Comparison of ENCODE assay signal across 8 cellular contexts in the genomic region with DNA sequence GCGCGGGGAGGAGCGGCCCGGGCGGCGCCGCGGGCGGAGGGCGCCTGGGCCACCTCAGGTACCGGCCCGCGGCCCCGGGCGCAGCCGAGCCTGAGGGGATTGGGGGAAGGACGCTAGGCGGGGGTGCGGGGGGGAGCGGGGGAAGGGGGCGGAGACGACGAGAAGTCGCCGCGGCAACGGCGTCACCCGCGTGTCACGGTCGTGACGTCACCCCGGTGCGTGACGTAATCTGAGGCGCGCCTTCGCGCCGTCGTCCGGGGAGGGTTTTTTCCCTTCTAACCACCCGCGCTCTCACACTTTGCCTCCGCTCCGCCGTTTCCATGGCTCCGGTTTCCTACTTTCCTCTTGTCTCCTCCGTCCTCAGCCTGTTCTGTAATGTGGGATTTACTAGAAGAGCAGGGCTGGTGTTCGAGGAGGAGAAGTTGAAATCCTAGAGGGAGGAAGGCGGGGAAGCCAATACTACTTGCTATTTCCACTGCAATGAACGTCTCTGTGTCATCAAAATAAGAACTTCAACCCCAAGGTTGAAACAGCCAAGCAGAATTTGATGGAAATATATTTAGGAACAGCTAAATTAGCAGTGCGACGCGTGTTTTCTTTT. TPM values are rescaled to one million over a fixed set of nuclear protein-coding genes. Genes with fewer than 3 reads are reported as not detected.
DNase-seq lines count a peak whose midpoint lies in the region; ATAC-seq and TF ChIP-seq lines count a peak whose summit lies in the region.

A gene (minus strand): TSS at position 109 of the 601 bp plus-strand sequence. CDS start 226 bp downstream, outside the sequence.

- H3K4me3 ChIP-seq in DOHH2 (ENCODE audit: low read length) (peak within 1 kb of the TSS; percentile 92), LNCaP clone FGC (ENCODE audit: low read depth, low read length) (peak within 1 kb of the TSS; percentile 94), fibroblast of mammary gland (ENCODE audit: control insufficient read depth, low read depth, low read length) (peak within 1 kb of the TSS; percentile 87)

- peaks cover 8% of the 10 kb centered on the region for H3K4me1 Mint-ChIP-seq in activated T-helper 2 cell treated with anti-CD3 and anti-CD28 coated beads, Interferon-gamma antibody, Interleukin-2, Interleukin-4, amounts not matched to agents 10 μg/mL and 5 μg/mL and 100 μg/mL, durations not matched to agents 14 hours and 24 hours and 36 hours (ENCODE audit: low read depth)
- H3K4me1 Mint-ChIP-seq in naive thymus-derived CD8-positive, alpha-beta T cell, result peaks cover 9 to 20% (median 16%) of the 10 kb centered on the region in 4 donors
- H3K4me1 Mint-ChIP-seq in stimulated activated naive B cell treated with anti-CD40 and anti-IgM and Interleukin-4, amounts not matched to agents 10 μg/mL and 1 μg/mL and 100 μg/mL, for 72 hours, result peaks cover 8 to 14% of the 10 kb centered on the region in 2 donors

- H3K27me3 Mint-ChIP-seq in activated T-helper 2 cell treated with anti-CD3 and anti-CD28 coated beads, Interferon-gamma antibody, Interleukin-2, Interleukin-4, amounts not matched to agents 10 μg/mL and 5 μg/mL and 100 μg/mL, durations not matched to agents 14 hours and 24 hours and 36 hours (ENCODE audit: low read depth), result peaks cover 9% of the 10 kb centered on the region
- H3K27me3 Mint-ChIP-seq in naive thymus-derived CD8-positive, alpha-beta T cell, result no peaks in the 10 kb centered on the region
- H3K27me3 Mint-ChIP-seq in stimulated activated naive B cell treated with anti-CD40 and anti-IgM and Interleukin-4, amounts not matched to agents 10 μg/mL and 1 μg/mL and 100 μg/mL, for 72 hours, result no peaks in the 10 kb centered on the region

- peaks cover 49% of the 10 kb centered on the region for H3K79me2 ChIP-seq in DOHH2 (ENCODE audit: control insufficient read depth, low read length)

- H3K36me3 ChIP-seq in DOHH2 (ENCODE audit: control insufficient read depth, low read length), result peaks cover 7% of the 10 kb centered on the region

- no peaks in the 10 kb centered on the region for H3K9me3 ChIP-seq in DOHH2 (ENCODE audit: control insufficient read depth, insufficient read depth, low read length)

- peak within 1 kb of the TSS; percentile 98 for H3K27ac Mint-ChIP-seq in activated T-helper 2 cell treated with anti-CD3 and anti-CD28 coated beads, Interferon-gamma antibody, Interleukin-2, Interleukin-4, amounts not matched to agents 10 μg/mL and 5 μg/mL and 100 μg/mL, durations not matched to agents 14 hours and 24 hours and 36 hours
- peak within 1 kb of the TSS in 9 of 10 donors; percentile 93 to 100 (median 98) for H3K27ac Mint-ChIP-seq in naive thymus-derived CD8-positive, alpha-beta T cell
- peak within 1 kb of the TSS; percentile 100 for H3K27ac Mint-ChIP-seq in stimulated activated naive B cell treated with anti-CD40 and anti-IgM and Interleukin-4, amounts not matched to agents 10 μg/mL and 1 μg/mL and 100 μg/mL, for 72 hours

- POLR2A ChIA-PET in naive thymus-derived CD8-positive, alpha-beta T cell (lab: Charles Lee), result interaction anchor here (0.6 to 2.8 kb wide), 9 partner anchors 11 to 813 kb away, joined by 3 to 19 read pairs (median 3); a partner anchor contains a TSS

- no peaks in the 10 kb centered on the region for H3K9me3 Mint-ChIP-seq in activated T-helper 2 cell treated with anti-CD3 and anti-CD28 coated beads, Interferon-gamma antibody, Interleukin-2, Interleukin-4, amounts not matched to agents 10 μg/mL and 5 μg/mL and 100 μg/mL, durations not matched to agents 14 hours and 24 hours and 36 hours
- H3K9me3 Mint-ChIP-seq in naive thymus-derived CD8-positive, alpha-beta T cell, result peaks cover 0 to 10% (median 0%) of the 10 kb centered on the region in 9 donors
- H3K9me3 Mint-ChIP-seq in stimulated activated naive B cell treated with anti-CD40 and anti-IgM and Interleukin-4, amounts not matched to agents 10 μg/mL and 1 μg/mL and 100 μg/mL, for 72 hours, result no peaks in the 10 kb centered on the region

- H4K20me1 ChIP-seq in DOHH2 (ENCODE audit: control insufficient read depth, insufficient read depth, low read depth, low read length), result peaks cover 14% of the 10 kb centered on the region; the same call in 1 of the 2 replicates

- peak within 1 kb of the TSS; percentile 95 for H3K4me2 ChIP-seq in DOHH2 (ENCODE audit: low read length)

- H3F3A ChIP-seq in DOHH2 (ENCODE audit: control insufficient read depth, insufficient read depth), result peaks cover 3% of the 10 kb centered on the region; the same call in 1 of the 2 replicates

- ATAC-seq in naive thymus-derived CD8-positive, alpha-beta T cell, result peak; percentile 64 to 67
- ATAC-seq in stimulated activated naive B cell treated with anti-CD40 and anti-IgM and Interleukin-4, amounts not matched to agents 10 μg/mL and 1 μg/mL and 100 μg/mL, for 72 hours (replicated peaks), result peak; percentile 52 to 63

- H3K36me3 Mint-ChIP-seq in activated T-helper 2 cell treated with anti-CD3 and anti-CD28 coated beads, Interferon-gamma antibody, Interleukin-2, Interleukin-4, amounts not matched to agents 10 μg/mL and 5 μg/mL and 100 μg/mL, durations not matched to agents 14 hours and 24 hours and 36 hours (ENCODE audit: low read depth), result peaks cover 3% of the 10 kb centered on the region
- no peaks in the 10 kb centered on the region for H3K36me3 Mint-ChIP-seq in naive thymus-derived CD8-positive, alpha-beta T cell
- H3K36me3 Mint-ChIP-seq in stimulated activated naive B cell treated with anti-CD40 and anti-IgM and Interleukin-4, amounts not matched to agents 10 μg/mL and 1 μg/mL and 100 μg/mL, for 72 hours, result peaks cover 0 to 4% of the 10 kb centered on the region in 2 donors

- peak within 1 kb of the TSS; percentile 93 for H3K4me3 Mint-ChIP-seq in activated T-helper 2 cell treated with anti-CD3 and anti-CD28 coated beads, Interferon-gamma antibody, Interleukin-2, Interleukin-4, amounts not matched to agents 10 μg/mL and 5 μg/mL and 100 μg/mL, durations not matched to agents 14 hours and 24 hours and 36 hours (ENCODE audit: low read depth)
- peak within 1 kb of the TSS in 9 of 10 donors; percentile 93 to 98 (median 97) for H3K4me3 Mint-ChIP-seq in naive thymus-derived CD8-positive, alpha-beta T cell
- peak within 1 kb of the TSS; percentile 95 to 99 for H3K4me3 Mint-ChIP-seq in stimulated activated naive B cell treated with anti-CD40 and anti-IgM and Interleukin-4, amounts not matched to agents 10 μg/mL and 1 μg/mL and 100 μg/mL, for 72 hours

- DNase-seq in GOT3 (lab: John Stamatoyannopoulos, UW) (peak; percentile 52), LNCaP clone FGC (ENCODE audit: low read depth) (peak; percentile 59), RPMI8226 (peak; percentile 96), fibroblast of mammary gland (ENCODE audit: low read depth) (peak; percentile 89)
- DNase-seq in activated T-helper 2 cell treated with anti-CD3 and anti-CD28 coated beads, Interferon-gamma antibody, Interleukin-2, Interleukin-4, amounts not matched to agents 10 μg/mL and 5 μg/mL and 100 μg/mL, durations not matched to agents 14 hours and 24 hours and 36 hours (ENCODE audit: low spot score), result peak; percentile 91
- peak; percentile 90 to 97 (median 94) for DNase-seq in naive thymus-derived CD8-positive, alpha-beta T cell
- peak; percentile 86 for DNase-seq in stimulated activated naive B cell treated with anti-CD40 and anti-IgM and Interleukin-4, amounts not matched to agents 10 μg/mL and 1 μg/mL and 100 μg/mL, for 72 hours

- H3K4me1 ChIP-seq in DOHH2 (ENCODE audit: control insufficient read depth, low read length), result peaks cover 42% of the 10 kb centered on the region

- H3K27ac ChIP-seq in DOHH2 (ENCODE audit: low read depth, low read length), result peak within 1 kb of the TSS; percentile 66

- H3K9me2 ChIP-seq in DOHH2 (replicated peaks; ENCODE audit: control insufficient read depth, low read length), result no peaks in the 10 kb centered on the region

- no peaks in the 10 kb centered on the region for H3K27me3 ChIP-seq in DOHH2 (ENCODE audit: control insufficient read depth, low read length)

- TF ChIP-seq CTCF in DOHH2 (IDR thresholded peaks at IDR 0.05; ENCODE audit: low read depth, low read length, poor library complexity, severe bottlenecking), result no peak
- no peak for TF ChIP-seq CTCF in LNCaP clone FGC (IDR thresholded peaks at IDR 0.05; ENCODE audit: control insufficient read depth, extremely low read depth, insufficient read depth)
- no peak for TF ChIP-seq CTCF in fibroblast of mammary gland (conservative IDR thresholded peaks at IDR 0.05; ENCODE audit: control insufficient read depth, insufficient read depth, low read depth, low read length)

- intact Hi-C loops in activated T-helper 2 cell treated with anti-CD3 and anti-CD28 coated beads, Interferon-gamma antibody, Interleukin-2, Interleukin-4, amounts not matched to agents 10 μg/mL and 5 μg/mL and 100 μg/mL, durations not matched to agents 14 hours and 24 hours and 36 hours (cut with micrococcal nuclease), result loop anchor here (1.0 to 10.0 kb wide), 8 partner anchors 23 to 813 kb away; a partner anchor contains a TSS

RNA-seq across cellular contexts. Expression of the gene that starts here (rescaled TPM):
- total RNA-seq in activated T-helper 2 cell treated with anti-CD3 and anti-CD28 coated beads, Interferon-gamma antibody, Interleukin-2, Interleukin-4, amounts not matched to agents 10 μg/mL and 5 μg/mL and 100 μg/mL, durations not matched to agents 14 hours and 24 hours and 36 hours, result 25.6 and 25.7 TPM in 2 replicates
- total RNA-seq in naive thymus-derived CD8-positive, alpha-beta T cell, result 10 to 100 TPM; 51.6 to 54.9 TPM
- polyA plus RNA-seq in naive thymus-derived CD8-positive, alpha-beta T cell, result 10 to 100 TPM in 1 of 3 donors, 1 to 10 TPM in 2; 7.4 to 11.2 (median 8.9) TPM

Comparison
In these comparisons a context has a peak if more than half of its experiments do, and no peak if none do; other contexts are left out.
1. Peak in every context shown above with its lines: DNase-seq, ATAC-seq, H3K4me3 ChIP-seq and H3K27ac ChIP-seq.